ENCODE assay signal across 14 cellular contexts in the genomic region with DNA sequence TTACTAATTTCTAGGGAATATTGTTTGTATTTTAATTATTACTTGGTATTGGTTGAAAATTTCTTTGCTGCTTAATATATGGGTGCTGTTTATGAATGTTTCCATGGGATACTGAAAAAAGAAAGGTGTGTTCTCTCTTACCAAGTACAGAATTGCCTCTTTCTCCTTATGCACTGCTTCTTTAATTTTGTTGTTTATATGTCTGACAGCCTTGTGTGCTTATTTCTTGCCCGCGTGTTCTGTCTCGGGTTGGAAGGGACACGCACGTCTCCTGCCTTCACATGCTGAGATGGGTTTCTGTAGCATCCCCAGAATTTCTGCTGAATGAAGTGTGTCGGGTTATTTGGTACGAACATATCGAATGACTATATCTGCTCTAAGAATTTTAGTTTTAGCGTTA. TPM values are rescaled to one million over a fixed set of nuclear protein-coding genes. Genes with fewer than 3 reads are reported as not detected.
A peak's percentile ranks its signal among the peaks of the same experiment; 100 is the strongest.
DNase-seq lines count a peak whose midpoint lies in the region; ATAC-seq and TF ChIP-seq lines count a peak whose summit lies in the region.
"Had no signal": no experiment of that assay in that cellular context is flagged by ENCODE, and none has a peak within 500 bp of the region (broad histone marks: within the 10 kb centered on the region; RNA-seq: fewer than 3 reads in every experiment).

No MANE protein-coding gene starts in this region.

- CTCF ChIA-PET in CD8-positive, alpha-beta memory T cell (lab: Charles Lee) = interaction anchor here (1.2 to 1.3 kb wide), 2 partner anchors 23 to 32 kb away, joined by 5 to 6 read pairs; no protein-coding TSS in a partner anchor
- CTCF ChIA-PET in T-cell (lab: Charles Lee) = no interaction called here

- ATAC-seq in T-cell (replicated peaks in 1 of 4) (no peak), memory B cell (ENCODE audit: low read depth) (no peak), GM18498 (IDR thresholded peaks at IDR 0.05; ENCODE audit: unreplicated experiment) (no peak)

- H3K27me3 Mint-ChIP-seq in CD8-positive, alpha-beta memory T cell = peaks cover 0 to 5% of the 10 kb centered on the region in 2 donors
- H3K27me3 Mint-ChIP-seq in T-cell = no peaks in the 10 kb centered on the region
- H3K27me3 Mint-ChIP-seq in memory B cell = no peaks in the 10 kb centered on the region

- H3K9me3 ChIP-seq in BE2C (no peaks in the 10 kb centered on the region), left ventricle myocardium inferior (replicated peaks) (peaks cover 10% of the 10 kb centered on the region)
- no peaks in the 10 kb centered on the region for H3K9me3 ChIP-seq in CD8-positive, alpha-beta memory T cell (ENCODE audit: low read length)
- H3K9me3 ChIP-seq: upper lobe of right lung had no signal

- DNase-seq in BE2C = no peak
- DNase-seq in CD8-positive, alpha-beta memory T cell = no peak
- no peak for DNase-seq in T-cell
- DNase-seq in memory B cell (ENCODE audit: low spot score in 2 of 2) = no peak
- DNase-seq in HuH-7.5 (ENCODE audit: low spot score) = no peak
- no peak for DNase-seq in left ventricle myocardium inferior
- DNase-seq: cortex of kidney; left cardiac atrium; NCI-H1417 treated with DMSO at 0.1 percent for 48 hours; NCI-H446; stimulated activated CD4-positive, alpha-beta T cell treated with anti-CD3 and anti-CD28 coated beads, Interleukin-1b, Interleukin-23, amount 100 ng/mL, for 48 hours had no signal

- no peaks in the 10 kb centered on the region; the same call in 1 of the 2 replicates for H3K4me1 ChIP-seq in BE2C
- peaks cover 36% of the 10 kb centered on the region for H3K4me1 ChIP-seq in CD8-positive, alpha-beta memory T cell (ENCODE audit: insufficient read depth, low read length)
- peaks cover 89% of the 10 kb centered on the region for H3K4me1 ChIP-seq in left ventricle myocardium inferior

- peak overlapping the region in 6 of 8 donors; percentile 55 to 98 (median 91) for H3K27ac Mint-ChIP-seq in CD8-positive, alpha-beta memory T cell
- H3K27ac Mint-ChIP-seq in T-cell = peak overlapping the region; percentile 90 to 96
- H3K27ac Mint-ChIP-seq in memory B cell = peak overlapping the region; percentile 26

- peak overlapping the region; percentile 70 for H3K27ac ChIP-seq in CD8-positive, alpha-beta memory T cell (ENCODE audit: low read depth, low read length)
- no peak overlapping the region for H3K27ac ChIP-seq in left ventricle myocardium inferior (replicated peaks)
- H3K27ac ChIP-seq: C4-2B, upper lobe of right lung had no signal

- H3K4me1 Mint-ChIP-seq in CD8-positive, alpha-beta memory T cell = peaks cover 43 to 72% (median 67%) of the 10 kb centered on the region in 3 donors
- peaks cover 56 to 64% (median 59%) of the 10 kb centered on the region in 3 donors for H3K4me1 Mint-ChIP-seq in T-cell
- peaks cover 42% of the 10 kb centered on the region for H3K4me1 Mint-ChIP-seq in memory B cell

- TF ChIP-seq CTCF in BE2C (IDR thresholded peaks at IDR 0.05; ENCODE audit: low read depth, low read length) = no peak
- TF ChIP-seq CTCF in left ventricle myocardium inferior (IDR thresholded peaks at IDR 0.05; ENCODE audit: borderline replicate concordance) = no peak

- H3K36me3 ChIP-seq in BE2C (no peaks in the 10 kb centered on the region; the same call in 1 of the 2 replicates), left ventricle myocardium inferior (no peaks in the 10 kb centered on the region)
- no peaks in the 10 kb centered on the region for H3K36me3 ChIP-seq in CD8-positive, alpha-beta memory T cell (ENCODE audit: insufficient read depth, low read length)
- H3K36me3 ChIP-seq: upper lobe of right lung had no signal

- POLR2A ChIA-PET in CD8-positive, alpha-beta memory T cell (lab: Charles Lee) = no interaction called here
- POLR2A ChIA-PET in T-cell (lab: Charles Lee) = interaction anchor here in 1 of 2 donors (0.6 kb wide), 1 partner anchor 15 kb away, joined by 8 read pairs; no protein-coding TSS in a partner anchor

- peak overlapping the region; percentile 77 for H3K4me3 ChIP-seq in BE2C (ENCODE audit: low read depth, low read length)
- H3K4me3 ChIP-seq in CD8-positive, alpha-beta memory T cell (ENCODE audit: low read length) = peak overlapping the region; percentile 40
- no peak overlapping the region for H3K4me3 ChIP-seq in left ventricle myocardium inferior

- H3K9me3 Mint-ChIP-seq in CD8-positive, alpha-beta memory T cell = peaks cover 0 to 10% (median 3%) of the 10 kb centered on the region in 5 donors
- H3K9me3 Mint-ChIP-seq in T-cell (peaks cover 3 to 10% (median 8%) of the 10 kb centered on the region in 3 donors), memory B cell (peaks cover 1% of the 10 kb centered on the region)

- H3K36me3 Mint-ChIP-seq in CD8-positive, alpha-beta memory T cell = peaks cover 11 to 20% (median 13%) of the 10 kb centered on the region in 3 donors
- peaks cover 15% of the 10 kb centered on the region for H3K36me3 Mint-ChIP-seq in T-cell
- H3K36me3 Mint-ChIP-seq in memory B cell = peaks cover 12% of the 10 kb centered on the region

- intact Hi-C loops in left ventricle myocardium inferior (cut with micrococcal nuclease) = no loop called here

- H3K4me3 Mint-ChIP-seq in CD8-positive, alpha-beta memory T cell = peak overlapping the region in 6 of 7 donors; percentile 82 to 90 (median 86)
- peak overlapping the region; percentile 73 to 91 (median 86) for H3K4me3 Mint-ChIP-seq in T-cell
- peak overlapping the region; percentile 83 for H3K4me3 Mint-ChIP-seq in memory B cell

- no peaks in the 10 kb centered on the region for H3K27me3 ChIP-seq in BE2C
- H3K27me3 ChIP-seq in CD8-positive, alpha-beta memory T cell (ENCODE audit: insufficient read depth, low read length, poor library complexity, severe bottlenecking) = no peaks in the 10 kb centered on the region
- H3K27me3 ChIP-seq in left ventricle myocardium inferior (ENCODE audit: low read depth) = no peaks in the 10 kb centered on the region
- H3K27me3 ChIP-seq: upper lobe of right lung had no signal

RNA-seq across cellular contexts. Expression of gene AGPAT3, which starts 51.1 kb away (rescaled TPM):
- polyA plus RNA-seq in BE2C (2012; ENCODE audit: insufficient read depth, insufficient read length, low read depth) = 20.6 TPM
- total RNA-seq in CD8-positive, alpha-beta memory T cell = 10 to 100 TPM; 66.5 to 69.3 TPM
- 15.9 TPM for polyA plus RNA-seq in CD8-positive, alpha-beta memory T cell
- total RNA-seq in T-cell = 10 to 100 TPM; 48.4 to 77.2 (median 65.1) TPM
- 79.6 TPM for total RNA-seq in left ventricle myocardium inferior

Comparison
In these comparisons a context has a peak if more than half of its experiments do, and no peak if none do; other contexts are left out.
1. H3K27ac Mint-ChIP-seq: peak in every context shown above with its lines; median percentile 93 in T-cell; 91 in CD8-positive, alpha-beta memory T cell; 26 in memory B cell.